Comparison of ENCODE assay signal across 22 cellular contexts in genomic region chr14:88039197-88039596, GRCh38. TPM values are rescaled to one million over a fixed set of nuclear protein-coding genes. Genes with fewer than 3 reads are reported as not detected.
DNase-seq lines count a peak whose midpoint lies in the region; ATAC-seq and TF ChIP-seq lines count a peak whose summit lies in the region.
"Had no signal": no experiment of that assay in that cellular context is flagged by ENCODE, and none has a peak within 500 bp of the region (broad histone marks: within the 10 kb centered on the region; RNA-seq: fewer than 3 reads in every experiment).

No MANE protein-coding gene starts in this region.

- no peaks in the 10 kb centered on the region for H3K9me3 Mint-ChIP-seq in activated CD4-positive, alpha-beta T cell treated with anti-CD3 and anti-CD28 coated beads for 36 hours (ENCODE audit: low read depth)
- H3K9me3 Mint-ChIP-seq in activated T-helper 17 cell treated with anti-CD3 and anti-CD28 coated beads, Interleukin-2, amount 50 U/mL, for 72 hours: peaks cover 9% of the 10 kb centered on the region
- no peaks in the 10 kb centered on the region for H3K9me3 Mint-ChIP-seq in nephron progenitor cell
- H3K9me3 Mint-ChIP-seq: CD8-positive, alpha-beta T cell; HFFc6 had no signal

- no peak overlapping the region for H3K27ac Mint-ChIP-seq in activated CD4-positive, alpha-beta T cell treated with anti-CD3 and anti-CD28 coated beads for 36 hours
- H3K27ac Mint-ChIP-seq in activated T-helper 17 cell treated with anti-CD3 and anti-CD28 coated beads, Interleukin-2, amount 50 U/mL, for 72 hours: no peak overlapping the region
- no peak overlapping the region for H3K27ac Mint-ChIP-seq in nephron progenitor cell
- H3K27ac Mint-ChIP-seq: B cell; CD4-positive, CD25-positive, alpha-beta regulatory T cell; CD8-positive, alpha-beta T cell; HFFc6 had no signal

- peaks cover 4% of the 10 kb centered on the region for H3K4me1 Mint-ChIP-seq in activated CD4-positive, alpha-beta T cell treated with anti-CD3 and anti-CD28 coated beads for 36 hours
- H3K4me1 Mint-ChIP-seq in activated T-helper 17 cell treated with anti-CD3 and anti-CD28 coated beads, Interleukin-2, amount 50 U/mL, for 72 hours: peaks cover 23% of the 10 kb centered on the region
- peaks cover 5% of the 10 kb centered on the region for H3K4me1 Mint-ChIP-seq in nephron progenitor cell
- H3K4me1 Mint-ChIP-seq: B cell had no signal

- in situ Hi-C loops in G401 (cut with HindIII; ENCODE audit: low sequenced_read_pairs) (no loop called here), GM23248 (cut with MboI) (no loop called here)

- H3K4me1 ChIP-seq in lower lobe of right lung: no peaks in the 10 kb centered on the region
- H3K4me1 ChIP-seq in GM23248 (ENCODE audit: insufficient read depth): no peaks in the 10 kb centered on the region
- H3K4me1 ChIP-seq: BLaER1, HAP-1 had no signal

- H3K27ac ChIP-seq in lower lobe of right lung (no peak overlapping the region), GM23248 (no peak overlapping the region)
- H3K27ac ChIP-seq: 22Rv1, BLaER1, C4-2B had no signal

- POLR2A ChIA-PET in activated CD4-positive, alpha-beta T cell treated with anti-CD3 and anti-CD28 coated beads for 36 hours (lab: Charles Lee): interaction anchor here (0.6 kb wide), 1 partner anchor 36 kb away, joined by 3 read pairs; no protein-coding TSS in a partner anchor

- H3K4me3 Mint-ChIP-seq in activated CD4-positive, alpha-beta T cell treated with anti-CD3 and anti-CD28 coated beads for 36 hours: no peak overlapping the region
- H3K4me3 Mint-ChIP-seq in activated T-helper 17 cell treated with anti-CD3 and anti-CD28 coated beads, Interleukin-2, amount 50 U/mL, for 72 hours: no peak overlapping the region
- no peak overlapping the region for H3K4me3 Mint-ChIP-seq in nephron progenitor cell
- H3K4me3 Mint-ChIP-seq: B cell; CD4-positive, CD25-positive, alpha-beta regulatory T cell; CD8-positive, alpha-beta T cell; HFFc6 had no signal

- H3K9me3 ChIP-seq in lower lobe of right lung (no peaks in the 10 kb centered on the region), GM23248 (ENCODE audit: low read depth) (no peaks in the 10 kb centered on the region)
- H3K9me3 ChIP-seq: BLaER1, Caco-2, HAP-1 had no signal

- 16 to 26% methylated on average over 3 of the region's 3 CpGs for WGBS in GM23248 (ENCODE audit: low coverage in 1 of 2, low lambda C conversion rate in 2 of 2, missing lambda C conversion rate in 2 of 2), 2 experiments

- no peaks in the 10 kb centered on the region for H3K79me2 ChIP-seq in GM23248 (ENCODE audit: insufficient read depth)

- H3K36me3 Mint-ChIP-seq in activated CD4-positive, alpha-beta T cell treated with anti-CD3 and anti-CD28 coated beads for 36 hours (ENCODE audit: low read depth): no peaks in the 10 kb centered on the region
- no peaks in the 10 kb centered on the region for H3K36me3 Mint-ChIP-seq in activated T-helper 17 cell treated with anti-CD3 and anti-CD28 coated beads, Interleukin-2, amount 50 U/mL, for 72 hours (ENCODE audit: low read depth)
- H3K36me3 Mint-ChIP-seq in nephron progenitor cell (ENCODE audit: low read depth): no peaks in the 10 kb centered on the region
- H3K36me3 Mint-ChIP-seq: CD8-positive, alpha-beta T cell had no signal

- no peaks in the 10 kb centered on the region for H3K9me2 ChIP-seq in GM23248 (ENCODE audit: insufficient read depth)

- H3K36me3 ChIP-seq in lower lobe of right lung (no peaks in the 10 kb centered on the region), GM23248 (ENCODE audit: low read depth) (no peaks in the 10 kb centered on the region)
- H3K36me3 ChIP-seq: BLaER1, HAP-1 had no signal

- no peak for DNase-seq in activated CD4-positive, alpha-beta T cell treated with anti-CD3 and anti-CD28 coated beads for 36 hours
- no peak for DNase-seq in activated CD4-positive, alpha-beta T cell treated with anti-CD3 and anti-CD28 coated beads for 1 hour
- peak; percentile 39 for DNase-seq in G401 (ENCODE audit: low spot score)
- no peak for DNase-seq in lower lobe of right lung
- no peak for DNase-seq in nephron progenitor cell
- no peak for DNase-seq in GM23248
- DNase-seq: Caco-2; CD4-positive, CD25-positive, alpha-beta regulatory T cell; CD8-positive, alpha-beta T cell; DMS153; DND-41; GDM1; GOT3; HFFc6 had no signal

- no peaks in the 10 kb centered on the region for H3K27me3 Mint-ChIP-seq in activated CD4-positive, alpha-beta T cell treated with anti-CD3 and anti-CD28 coated beads for 36 hours
- no peaks in the 10 kb centered on the region for H3K27me3 Mint-ChIP-seq in activated T-helper 17 cell treated with anti-CD3 and anti-CD28 coated beads, Interleukin-2, amount 50 U/mL, for 72 hours
- H3K27me3 Mint-ChIP-seq in nephron progenitor cell (ENCODE audit: low read depth, poor library complexity): no peaks in the 10 kb centered on the region
- H3K27me3 Mint-ChIP-seq: B cell; CD4-positive, CD25-positive, alpha-beta regulatory T cell had no signal

- H3K9ac ChIP-seq in GM23248: no peak overlapping the region
- H3K9ac ChIP-seq: BLaER1 had no signal

- no peaks in the 10 kb centered on the region for H3F3A ChIP-seq in GM23248 (ENCODE audit: insufficient read depth)

- H3K27me3 ChIP-seq in lower lobe of right lung (ENCODE audit: low read depth) (no peaks in the 10 kb centered on the region), GM23248 (replicated peaks; ENCODE audit: insufficient read depth) (no peaks in the 10 kb centered on the region)
- H3K27me3 ChIP-seq: BLaER1 had no signal

- CTCF ChIA-PET in activated CD4-positive, alpha-beta T cell treated with anti-CD3 and anti-CD28 coated beads for 36 hours (lab: Charles Lee): interaction anchor here (1.0 to 1.9 kb wide), 4 partner anchors 17 to 93 kb away, joined by 3 to 4 read pairs (median 4); no protein-coding TSS in a partner anchor

- intact Hi-C loops in activated CD4-positive, alpha-beta T cell treated with anti-CD3 and anti-CD28 coated beads for 36 hours (cut with DNase I, micrococcal nuclease): no loop called here
- intact Hi-C loops in lower lobe of right lung (cut with DNase I): no loop called here

- no peak overlapping the region for H3K4me2 ChIP-seq in GM23248 (ENCODE audit: unreplicated experiment)
- H3K4me2 ChIP-seq: BLaER1 had no signal

- peak; percentile 53 for ATAC-seq in activated CD4-positive, alpha-beta T cell treated with anti-CD3 and anti-CD28 coated beads for 36 hours
- peak; percentile 88 for ATAC-seq in activated T-helper 17 cell treated with anti-CD3 and anti-CD28 coated beads, Interleukin-2, amount 50 U/mL, for 72 hours (replicated peaks)
- ATAC-seq in lower lobe of right lung (no peak), GM18909 (IDR thresholded peaks at IDR 0.05; ENCODE audit: poor library complexity, unreplicated experiment) (no peak)
- ATAC-seq: CD8-positive, alpha-beta T cell; GM12878 had no signal

- H3K4me3 ChIP-seq in lower lobe of right lung: peak overlapping the region; percentile 6
- no peak overlapping the region for H3K4me3 ChIP-seq in GM23248
- H3K4me3 ChIP-seq: BLaER1, GM12878, HAP-1 had no signal

- no peak overlapping the region for H2AFZ ChIP-seq in GM23248

- H4K20me1 ChIP-seq in GM23248 (ENCODE audit: insufficient read depth): no peaks in the 10 kb centered on the region
- H4K20me1 ChIP-seq: BLaER1 had no signal

- TF ChIP-seq CTCF in lower lobe of right lung (IDR thresholded peaks at IDR 0.05) (no peak), nephron progenitor cell (IDR thresholded peaks at IDR 0.05) (no peak)

RNA-seq across cellular contexts. Expression of gene GPR65, which starts 34.3 kb away (rescaled TPM):
- 10 to 100 TPM; 13.7 to 14.0 TPM for total RNA-seq in activated CD4-positive, alpha-beta T cell treated with anti-CD3 and anti-CD28 coated beads for 36 hours
- not detected in 2 replicates for total RNA-seq in G401 (2014; rRNA removed; shearing (Covaris generic))
- total RNA-seq in activated T-helper 17 cell treated with anti-CD3 and anti-CD28 coated beads, Interleukin-2, amount 50 U/mL, for 72 hours: 10 to 100 TPM; 15.0 to 33.9 TPM
- total RNA-seq in lower lobe of right lung: 13.4 TPM
- 0.13 and 0.22 TPM in 2 replicates for total RNA-seq in GM23248 (2014; rRNA removed; shearing (Covaris generic))
- 0.06 and 0.10 TPM in 2 replicates for polyA plus RNA-seq in GM23248 (2016; fragmentation: Nextera tagmentation; extraction: Ambion mirVana)
- total RNA-seq: Caco-2 had no signal

RNA-seq across cellular contexts. Expression of gene GALC, which starts 46.2 kb away (rescaled TPM):
- 10 to 100 TPM; 10.3 to 10.8 TPM for total RNA-seq in activated CD4-positive, alpha-beta T cell treated with anti-CD3 and anti-CD28 coated beads for 36 hours
- 7.5 and 9.7 TPM in 2 replicates for total RNA-seq in G401 (2014; rRNA removed; shearing (Covaris generic))
- total RNA-seq in activated T-helper 17 cell treated with anti-CD3 and anti-CD28 coated beads, Interleukin-2, amount 50 U/mL, for 72 hours: 10 to 100 TPM; 17.7 to 32.4 TPM
- total RNA-seq in lower lobe of right lung: 59.4 TPM
- total RNA-seq in GM23248 (2014; rRNA removed; shearing (Covaris generic)): 20.9 and 24.0 TPM in 2 replicates
- 13.1 TPM in 2 replicates for polyA plus RNA-seq in GM23248 (2016; fragmentation: Nextera tagmentation; extraction: Ambion mirVana)

Comparison
In these comparisons a context has a peak if more than half of its experiments do, and no peak if none do; other contexts are left out.
1. ATAC-seq: peak in activated CD4-positive, alpha-beta T cell treated with anti-CD3 and anti-CD28 coated beads for 36 hours (single experiment) and activated T-helper 17 cell treated with anti-CD3 and anti-CD28 coated beads, Interleukin-2, amount 50 U/mL, for 72 hours (single experiment); none in lower lobe of right lung (0 of 2) and GM18909 (single experiment).
2. RNA of gene GPR65, which starts 34.3 kb away (total RNA-seq): 15.0 to 33.9 TPM in activated T-helper 17 cell treated with anti-CD3 and anti-CD28 coated beads, Interleukin-2, amount 50 U/mL, for 72 hours, 13.7 to 14.0 TPM in activated CD4-positive, alpha-beta T cell treated with anti-CD3 and anti-CD28 coated beads for 36 hours and 13.4 TPM in lower lobe of right lung (single experiment); 0.13 to 0.22 TPM in GM23248 and not detected in G401; every median in the first group is over 10 times any median in the second.